Comparison of ENCODE assay signal across 8 cellular contexts in genomic region chr17:62109378-62109902, GRCh38. TPM values are rescaled to one million over a fixed set of nuclear protein-coding genes. Genes with fewer than 3 reads are reported as not detected.
DNase-seq lines count a peak whose midpoint lies in the region; ATAC-seq and TF ChIP-seq lines count a peak whose summit lies in the region.

No MANE protein-coding gene starts in this region.

- DNase-seq in DMS153 (lab: John Stamatoyannopoulos, UW) (peak; percentile 6), DMS153 treated with DMSO at 0.1 percent for 48 hours (lab: John Stamatoyannopoulos, UW; ENCODE audit: unreplicated experiment) (no peak), RWPE1 (ENCODE audit: low spot score) (peak; percentile 75), iPS-NIHi7 (ENCODE audit: extremely low spot score) (peak; percentile 87)
- peak; percentile 75 for DNase-seq in Jurkat, Clone E6-1 (ENCODE audit: low read depth, low spot score)
- DNase-seq in activated naive CD4-positive, alpha-beta T cell treated with Interleukin-2 at 50 U/mL for 16 hours: peak; percentile 36
- DNase-seq in stimulated activated CD8-positive, alpha-beta memory T cell treated with anti-CD3 and anti-CD28 coated beads, Interleukin-2, amount 100 ng/mL, for 48 hours (ENCODE audit: low read depth in 2 of 2): peak; percentile 48 to 57

- peak; percentile 58 for TF ChIP-seq CTCF in RWPE1 (conservative IDR thresholded peaks at IDR 0.05; ENCODE audit: low read depth)

- H3K27ac ChIP-seq in RWPE1: no peak overlapping the region

- ATAC-seq in GM21825 (IDR thresholded peaks at IDR 0.05; ENCODE audit: unreplicated experiment): peak; percentile 96

- H3K4me3 ChIP-seq in Jurkat, Clone E6-1 (ENCODE audit: low read length): no peak overlapping the region

- POLR2A ChIA-PET in RWPE1 (lab: Yijun Ruan, JAX; ENCODE audit: low non-redundant PET): no interaction called here

- CTCF ChIA-PET in RWPE1 (lab: Yijun Ruan, JAX): interaction anchor here (0.5 to 1.4 kb wide), 12 partner anchors 8 to 1226 kb away, joined by 3 to 5 read pairs (median 4); no protein-coding TSS in a partner anchor

RNA-seq across cellular contexts. Expression of gene MED13, which starts 44.4 kb away (rescaled TPM):
- 12.4 TPM for polyA plus RNA-seq in Jurkat, Clone E6-1 (2012; ENCODE audit: insufficient read depth, insufficient read length)
